In the genomic region with DNA sequence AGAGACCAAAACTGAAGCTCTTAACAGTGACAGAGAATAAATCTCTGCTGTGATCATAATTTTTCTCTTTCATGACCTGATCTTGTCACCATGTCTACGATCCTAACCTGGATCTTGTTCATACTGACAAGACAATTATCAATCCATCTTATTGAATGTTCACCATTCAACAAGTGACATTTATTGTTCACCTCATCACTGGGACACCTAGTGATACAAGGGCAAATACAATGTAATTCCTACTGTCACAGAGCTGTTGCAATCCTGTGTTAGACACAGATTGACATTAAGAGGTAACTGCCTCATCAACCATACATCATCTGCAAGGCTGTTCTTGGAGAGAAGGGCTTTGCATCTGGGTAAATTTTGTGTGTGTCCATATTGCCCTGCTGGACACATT, we compare ENCODE assay signal across 10 cellular contexts.
"Had no signal": no experiment of that assay in that cellular context is flagged by ENCODE, and none has a peak within 500 bp of the region (broad histone marks: within the 10 kb centered on the region; RNA-seq: fewer than 3 reads in every experiment).

No MANE protein-coding gene starts in this region.

- H3K4me1 ChIP-seq: HAP-1 had no signal

- H3K4me2 ChIP-seq: GM23338 had no signal

- H3K27ac ChIP-seq: GM23248 had no signal

- ATAC-seq: GM23338, HCT116 had no signal

- FAIRE-seq: H54 had no signal

- H3K36me3 ChIP-seq: HAP-1 had no signal

- H3K4me3 ChIP-seq: GM23248, GM23338, HAP-1 had no signal

- H3K9me3 ChIP-seq: HAP-1 had no signal

- H3K9ac ChIP-seq: GM23248 had no signal

- DNase-seq: GM23248, GOT3, H7, H9, HCEC 1CT, HFFc6 had no signal

- H2AFZ ChIP-seq: GM23248, GM23338 had no signal

- H3K27ac Mint-ChIP-seq: GM23338, H9, HFFc6 had no signal

- H3K9me3 Mint-ChIP-seq: GM23338, H9 had no signal
